10 cellular contexts compared by ENCODE assay signal in genomic region chr3:155391583-155391982, GRCh38.
DNase-seq lines count a peak whose midpoint lies in the region; ATAC-seq, FAIRE-seq and TF ChIP-seq lines count a peak whose summit lies in the region.
"Had no signal": no experiment of that assay in that cellular context is flagged by ENCODE, and none has a peak within 500 bp of the region (broad histone marks: within the 10 kb centered on the region; RNA-seq: fewer than 3 reads in every experiment).

No MANE protein-coding gene starts in this region.

- no TSS peak for BruUV-seq in HepG2 (replicated peaks; lab: Mats Ljungman, UMichigan)

- H4K20me1 ChIP-seq in HepG2 (ENCODE audit: insufficient read depth, low read length): no peaks in the 10 kb centered on the region

- H3K4me1 ChIP-seq in colonic mucosa: no peaks in the 10 kb centered on the region
- no peaks in the 10 kb centered on the region for H3K4me1 ChIP-seq in HepG2 (ENCODE audit: insufficient read depth, low read length)

- TF ChIP-seq EP300 in HepG2 (IDR thresholded peaks at IDR 0.05; ENCODE audit: low read depth in 2 of 2, low read length in 2 of 2) (no peak), HepG2 (CRISPR knock-in tag; IDR thresholded peaks at IDR 0.05; ENCODE audit: borderline replicate concordance) (no peak)

- H3K9me3 ChIP-seq in colonic mucosa: no peaks in the 10 kb centered on the region
- no peaks in the 10 kb centered on the region for H3K9me3 ChIP-seq in HepG2 (ENCODE audit: low read length)

- FAIRE-seq in HepG2 (lab: Jason Lieb, UNC): no peak

- no peak for TF ChIP-seq CTCF in colonic mucosa (IDR thresholded peaks at IDR 0.05)
- no peak for TF ChIP-seq CTCF in GM20000 (IDR thresholded peaks at IDR 0.05; ENCODE audit: extremely low read depth, missing control alignments)
- TF ChIP-seq CTCF in HepG2 (CRISPR knock-in tag; IDR thresholded peaks at IDR 0.05): no peak

- TF ChIP-seq RAD21 in HepG2 (CRISPR knock-in tag; IDR thresholded peaks at IDR 0.05): no peak

- intact Hi-C loops in colonic mucosa (cut with DNase I) (no loop called here), HepG2 (cut with micrococcal nuclease; ENCODE audit: unreplicated experiment) (no loop called here)

- 0% methylated on average over 2 of the region's 2 CpGs for WGBS in HepG2 (ENCODE audit: low lambda C conversion rate)

- no peak overlapping the region for H3K4me3 ChIP-seq in colonic mucosa
- H3K4me3 ChIP-seq in HepG2 (replicated peaks in 1 of 3; ENCODE audit: insufficient read depth in 1 of 3, low read depth in 2 of 3, low read length in 3 of 3): no peak overlapping the region

- in situ Hi-C loops in HepG2 (cut with HindIII; ENCODE audit: extremely low pct_ligation_motif_present, low pct_unique_long_range_greater_than_20kb): no loop called here

- no peak for ATAC-seq in HG02885 (IDR thresholded peaks at IDR 0.05; ENCODE audit: poor library complexity, unreplicated experiment)
- no peak for ATAC-seq in HepG2

- POLR2A ChIA-PET in HepG2 (lab: Yijun Ruan, JAX): no interaction called here

- no peak overlapping the region for H3K9ac ChIP-seq in colonic mucosa (ENCODE audit: low read depth in 2 of 2, low read length in 2 of 2)
- no peak overlapping the region for H3K9ac ChIP-seq in HepG2 (ENCODE audit: insufficient read depth, low read depth, low read length)

- CTCF ChIA-PET in HepG2 (lab: Yijun Ruan, JAX; ENCODE audit: low intra/inter-chr PET ratio, low total read pairs): no interaction called here

- H2AFZ ChIP-seq in HepG2 (ENCODE audit: low read length): no peak overlapping the region

- no peak overlapping the region for H3K27ac ChIP-seq in colonic mucosa
- H3K27ac ChIP-seq in HepG2 (ENCODE audit: extremely low read length, insufficient read depth, low read length): no peak overlapping the region

- TF ChIP-seq POLR2A in HepG2 (IDR thresholded peaks at IDR 0.05; ENCODE audit: insufficient read depth in 1 of 2, low read depth in 2 of 2, low read length in 2 of 2): no peak

- no peaks in the 10 kb centered on the region for H3K79me2 ChIP-seq in HepG2 (ENCODE audit: insufficient read depth, low read length)

- H3K4me2 ChIP-seq in HepG2 (ENCODE audit: low read depth, low read length): no peak overlapping the region

- peak; percentile 95 for DNase-seq in EH (ENCODE audit: low read depth)
- DNase-seq in RPMI7951 (ENCODE audit: low read depth): peak; percentile 93
- peak; percentile 75 for DNase-seq in fibroblast of the conjunctiva (ENCODE audit: low read depth)
- DNase-seq in retina: peak; percentile 64
- no peak for DNase-seq in colonic mucosa
- DNase-seq in GM20000 (ENCODE audit: low spot score): no peak
- no peak for DNase-seq in HepG2 (ENCODE audit: low spot score)
- DNase-seq: activated naive CD4-positive, alpha-beta T cell treated with anti-CD3 and anti-CD28 coated beads for 36 hours; T-helper 9 cell had no signal

- no peaks in the 10 kb centered on the region for H3K27me3 ChIP-seq in colonic mucosa
- H3K27me3 ChIP-seq in HepG2 (ENCODE audit: control insufficient read depth in 1 of 2, insufficient read depth in 2 of 2, low read length in 2 of 2): peaks cover 0 to 5% of the 10 kb centered on the region in 2 experiments; a peak in 1 of 5 replicates

- H3K36me3 ChIP-seq in colonic mucosa: no peaks in the 10 kb centered on the region
- H3K36me3 ChIP-seq in HepG2 (replicated peaks in 1 of 2; ENCODE audit: control insufficient read depth in 1 of 2, insufficient read depth in 2 of 2, low read length in 2 of 2): no peaks in the 10 kb centered on the region

TF ChIP-seq in HepG2, 621 proteins besides CTCF, POLR2A, EP300 and RAD21:
- TF ChIP-seq FOSL1 (CRISPR knock-in tag; IDR thresholded peaks at IDR 0.05; ENCODE audit: borderline replicate concordance): no peak

Comparison
In these comparisons a context has a peak if more than half of its experiments do, and no peak if none do; other contexts are left out.
1. DNase-seq: peak in EH (single experiment), RPMI7951 (single experiment), fibroblast of the conjunctiva (single experiment) and retina (single experiment); none in colonic mucosa (single experiment), GM20000 (single experiment) and HepG2 (single experiment).